Comparison of ENCODE assay signal across 25 cellular contexts in the genomic region with DNA sequence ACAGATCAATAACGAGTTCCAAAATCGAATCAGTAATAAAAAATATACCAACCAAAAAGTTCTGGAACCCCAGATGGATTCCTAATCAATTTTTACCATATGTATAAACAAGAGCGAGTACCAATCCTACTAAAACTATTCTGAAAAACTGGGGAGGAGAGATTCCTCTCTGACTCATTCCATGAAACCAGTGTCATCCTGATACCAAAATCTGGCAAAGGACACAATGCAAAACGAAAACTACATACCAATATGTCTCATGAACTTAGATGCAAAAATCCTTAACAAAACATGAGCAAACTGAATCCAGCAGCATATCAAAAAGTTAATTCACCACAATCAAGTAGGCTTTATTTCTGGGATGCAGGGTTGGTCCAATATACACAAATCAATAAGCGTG.
"Had no signal": no experiment of that assay in that cellular context is flagged by ENCODE, and none has a peak within 500 bp of the region (broad histone marks: within the 10 kb centered on the region; RNA-seq: fewer than 3 reads in every experiment).

No MANE protein-coding gene starts in this region.

- H3K27me3 Mint-ChIP-seq: brain had no signal

- DNase-seq: activated B cell treated with CpG ODN at 0.5 μM for 24 hours; activated CD4-positive, alpha-beta T cell treated with anti-CD3 and anti-CD28 coated beads for 1 hour; activated CD4-positive, alpha-beta T cell treated with anti-CD3 and anti-CD28 coated beads, Interleukin-2, amount 10 ng/mL, durations not matched to agents 24 days and 14 days; activated CD4-positive, alpha-beta T cell treated with anti-CD3 and anti-CD28 coated beads, Interleukin-2, amount 50 U/mL, for 48 hours; activated CD8-positive, alpha-beta memory T cell treated with anti-CD3 and anti-CD28 coated beads, Interleukin-2, amount 10 ng/mL, durations not matched to agents 7 days and 5 days; activated naive CD4-positive, alpha-beta T cell treated with anti-CD3 and anti-CD28 coated beads, Interleukin-2, amount 50 U/mL, for 16 hours; activated T-cell treated with anti-CD3 and anti-CD28 coated beads, Interleukin-2, amount 50 U/mL, for 4 hours; amniotic stem cell; NCI-H1092; NCI-H1417; NCI-H1694; NCI-H2029; NCI-H2107; NCI-H2171 treated with DMSO at 0.1 percent for 48 hours; NCI-H226; NCI-H526 treated with DMSO at 0.1 percent for 48 hours; NCI-H82; T-cell; T1000 had no signal

- H3K36me3 Mint-ChIP-seq: activated CD8-positive, alpha-beta memory T cell treated with anti-CD3 and anti-CD28 coated beads, Interleukin-2, amount 10 ng/mL, durations not matched to agents 7 days and 5 days; T-cell had no signal

- H3K4me2 ChIP-seq: KMS-11 had no signal

- H3K4me1 ChIP-seq: ascending aorta had no signal

- H3K27ac Mint-ChIP-seq: activated B cell treated with CpG ODN at 0.5 μM for 24 hours; activated CD4-positive, alpha-beta T cell treated with anti-CD3 and anti-CD28 coated beads, Interleukin-2, amount 10 ng/mL, durations not matched to agents 24 days and 14 days; activated CD8-positive, alpha-beta memory T cell treated with anti-CD3 and anti-CD28 coated beads, Interleukin-2, amount 10 ng/mL, durations not matched to agents 7 days and 5 days; activated T-helper 2 cell treated with anti-CD3 and anti-CD28 coated beads, Interferon-gamma antibody, Interleukin-2, Interleukin-4, amounts not matched to agents 10 μg/mL and 5 μg/mL and 100 μg/mL, durations not matched to agents 14 hours and 24 hours and 36 hours; brain; T-cell had no signal

- H3K36me3 ChIP-seq: ascending aorta, cardiac muscle cell had no signal

- FAIRE-seq: TTC549 had no signal

- H3K9me3 Mint-ChIP-seq: activated B cell treated with CpG ODN at 0.5 μM for 24 hours; activated CD4-positive, alpha-beta T cell treated with anti-CD3 and anti-CD28 coated beads, Interleukin-2, amount 10 ng/mL, durations not matched to agents 24 days and 14 days; activated T-cell treated with anti-CD3 and anti-CD28 coated beads, Interleukin-2, amount 50 U/mL, for 4 hours; activated T-helper 2 cell treated with anti-CD3 and anti-CD28 coated beads, Interferon-gamma antibody, Interleukin-2, Interleukin-4, amounts not matched to agents 10 μg/mL and 5 μg/mL and 100 μg/mL, durations not matched to agents 14 hours and 24 hours and 36 hours; T-cell had no signal

- H3K27ac ChIP-seq: ascending aorta, cardiac muscle cell, KMS-11 had no signal

- H3K4me3 Mint-ChIP-seq: activated B cell treated with CpG ODN at 0.5 μM for 24 hours; activated CD4-positive, alpha-beta T cell treated with anti-CD3 and anti-CD28 coated beads, Interleukin-2, amount 10 ng/mL, durations not matched to agents 24 days and 14 days; activated CD8-positive, alpha-beta memory T cell treated with anti-CD3 and anti-CD28 coated beads, Interleukin-2, amount 10 ng/mL, durations not matched to agents 7 days and 5 days; activated T-cell treated with anti-CD3 and anti-CD28 coated beads, Interleukin-2, amount 50 U/mL, for 4 hours; brain; T-cell had no signal

- H3K4me3 ChIP-seq: ascending aorta, cardiac muscle cell had no signal

- H3K27me3 ChIP-seq: ascending aorta, cardiac muscle cell had no signal

- H3K9me3 ChIP-seq: ascending aorta had no signal

- H3K9ac ChIP-seq: KMS-11 had no signal
